ENCODE assay signal across 8 cellular contexts in the genomic region with DNA sequence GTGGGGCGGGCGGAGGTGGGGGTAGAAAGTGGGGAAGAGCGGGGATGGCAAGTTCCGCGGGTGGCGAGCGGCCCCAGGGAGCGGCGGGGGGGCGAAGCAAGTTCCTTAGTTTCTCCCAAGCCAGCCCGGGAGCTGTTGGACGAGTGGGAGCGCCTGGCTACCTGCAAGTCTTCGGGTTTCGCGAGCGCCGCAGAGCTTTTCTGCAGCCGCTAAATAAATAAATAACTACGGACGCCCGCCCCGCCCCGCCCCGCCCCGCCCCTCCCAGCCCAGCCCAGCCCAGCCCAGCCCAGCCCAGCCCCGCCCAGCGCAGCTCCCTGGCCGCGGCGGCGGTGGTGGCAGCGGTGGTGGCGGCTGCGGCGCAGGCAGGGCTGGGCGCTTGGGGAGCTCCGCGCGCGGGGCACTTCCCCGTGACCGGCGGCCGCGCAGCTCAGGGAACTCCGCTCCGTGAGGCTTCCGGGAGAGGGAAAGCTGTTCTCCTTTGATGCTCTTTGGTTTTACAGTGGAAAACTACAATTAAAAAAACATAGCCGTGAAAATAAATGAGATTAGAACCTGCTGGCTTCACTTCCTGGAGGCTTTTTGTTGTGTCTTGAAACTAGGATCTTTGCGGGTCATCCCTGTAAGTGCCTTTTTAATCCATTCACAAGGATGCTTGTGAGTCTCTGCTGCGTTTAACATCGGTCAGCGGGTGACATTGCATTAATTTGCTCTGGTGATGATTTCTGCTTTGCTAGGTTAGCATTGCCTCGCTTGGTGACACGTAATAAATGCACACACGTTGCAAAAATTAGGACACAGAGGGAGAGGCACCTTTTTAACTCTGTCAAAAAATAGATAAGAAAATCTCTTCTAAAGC. TPM values are rescaled to one million over a fixed set of nuclear protein-coding genes. Genes with fewer than 3 reads are reported as not detected.
A peak's percentile ranks its signal among the peaks of the same experiment; 100 is the strongest.
DNase-seq lines count a peak whose midpoint lies in the region; ATAC-seq and TF ChIP-seq lines count a peak whose summit lies in the region.

UBE2L5 (plus strand) TSS at position 438 of the 859 bp plus-strand sequence. CDS start 5,498 bp downstream, outside the sequence.

- H3F3A ChIP-seq in OCI-LY1 (ENCODE audit: insufficient read depth, low read length), result 0 out of 2 replicates have a peak, but pooled peaks cover 7% of the 10 kb centered on the region

- H3K9me3 ChIP-seq in OCI-LY1 (ENCODE audit: low read length) (no peaks in the 10 kb centered on the region), fibroblast of lung (ENCODE audit: control insufficient read depth, insufficient read depth, low read depth, low read length) (no peaks in the 10 kb centered on the region)

- H3K79me2 ChIP-seq in OCI-LY1 (ENCODE audit: insufficient read depth, low read length) (0 out of 2 replicates have a peak, but pooled peaks cover 3% of the 10 kb centered on the region), fibroblast of lung (ENCODE audit: control insufficient read depth, insufficient read depth, low read length) (no peaks in the 10 kb centered on the region)

- no peaks in the 10 kb centered on the region for H3K36me3 ChIP-seq in OCI-LY1 (ENCODE audit: insufficient read depth, low read length)
- no peaks in the 10 kb centered on the region for H3K36me3 ChIP-seq in fibroblast of lung (ENCODE audit: control insufficient read depth, insufficient read depth, low read length)

- H3K9me2 ChIP-seq in OCI-LY1 (ENCODE audit: low read depth, low read length), result no peaks in the 10 kb centered on the region

- H3K4me3 Mint-ChIP-seq in naive B cell, result peak within 1 kb of the TSS; percentile 86 to 97 (median 92)
- H3K4me3 Mint-ChIP-seq in stimulated activated effector memory CD8-positive, alpha-beta T cell treated with anti-CD3 and anti-CD28 coated beads, Interleukin-12 subunit alpha, Interleukin-12 subunit beta, amount 100 ng/mL, for 72 hours, result peak within 1 kb of the TSS; percentile 77

- no peaks in the 10 kb centered on the region for H3K9me3 Mint-ChIP-seq in naive B cell
- no peaks in the 10 kb centered on the region for H3K9me3 Mint-ChIP-seq in stimulated activated effector memory CD8-positive, alpha-beta T cell treated with anti-CD3 and anti-CD28 coated beads, Interleukin-12 subunit alpha, Interleukin-12 subunit beta, amount 100 ng/mL, for 72 hours

- H3K4me3 ChIP-seq in OCI-LY1 (ENCODE audit: low read depth, low read length, poor library complexity, severe bottlenecking) (peak within 1 kb of the TSS; percentile 77), fibroblast of lung (replicated peaks in 1 of 4; ENCODE audit: control extremely low read depth in 1 of 4, insufficient read depth in 1 of 4, low read depth in 3 of 4, low read length in 4 of 4) (peak within 1 kb of the TSS; percentile 61 to 85 (median 69))

- H4K20me1 ChIP-seq in OCI-LY1 (ENCODE audit: insufficient read depth, low read length) (no peaks in the 10 kb centered on the region), fibroblast of lung (ENCODE audit: control insufficient read depth, extremely low read depth, insufficient read depth, low read length) (no peaks in the 10 kb centered on the region)

- peak; percentile 76 for ATAC-seq in GM18868 (IDR thresholded peaks at IDR 0.05; ENCODE audit: unreplicated experiment)
- ATAC-seq in HG03175 (IDR thresholded peaks at IDR 0.05; ENCODE audit: unreplicated experiment), result peak; percentile 79
- ATAC-seq in naive B cell (ENCODE audit: low read depth in 2 of 2), result peak; percentile 91 to 97
- peak; percentile 94 for ATAC-seq in stimulated activated effector memory CD8-positive, alpha-beta T cell treated with anti-CD3 and anti-CD28 coated beads, Interleukin-12 subunit alpha, Interleukin-12 subunit beta, amount 100 ng/mL, for 72 hours

- DNase-seq in AG20443 (ENCODE audit: low spot score) (peak; percentile 81), fibroblast of lung (ENCODE audit: low read depth in 2 of 2) (peak; percentile 78 to 85), naive B cell (peak; percentile 79)
- peak; percentile 39 to 57 for DNase-seq in activated T-helper 1 cell treated with anti-CD3 and anti-CD28 coated beads, Interleukin-2, amount 50 U/mL, for 16 hours (ENCODE audit: low read depth in 1 of 2, low spot score in 1 of 2)
- DNase-seq in stimulated activated effector memory CD8-positive, alpha-beta T cell treated with anti-CD3 and anti-CD28 coated beads, Interleukin-12 subunit alpha, Interleukin-12 subunit beta, amount 100 ng/mL, for 72 hours (ENCODE audit: low spot score in 2 of 2), result peak; percentile 69 to 79

- H3K36me3 Mint-ChIP-seq in naive B cell, result no peaks in the 10 kb centered on the region
- H3K36me3 Mint-ChIP-seq in stimulated activated effector memory CD8-positive, alpha-beta T cell treated with anti-CD3 and anti-CD28 coated beads, Interleukin-12 subunit alpha, Interleukin-12 subunit beta, amount 100 ng/mL, for 72 hours, result peaks cover 12% of the 10 kb centered on the region

- H3K27me3 Mint-ChIP-seq in naive B cell, result no peaks in the 10 kb centered on the region

- H3K27ac ChIP-seq in OCI-LY1 (ENCODE audit: low read depth, low read length, poor library complexity, severe bottlenecking), result peak within 1 kb of the TSS; percentile 94
- H3K27ac ChIP-seq in fibroblast of lung (ENCODE audit: insufficient read depth, low read length), result peak within 1 kb of the TSS; percentile 77

- TF ChIP-seq CTCF in OCI-LY1 (IDR thresholded peaks at IDR 0.05; ENCODE audit: low read length) (no peak), fibroblast of lung (conservative IDR thresholded peaks at IDR 0.05 in 1 of 2, IDR thresholded peaks at IDR 0.05 in 1 of 2; ENCODE audit: low read depth in 1 of 2, low read length in 2 of 2) (no peak)

- H3K4me1 Mint-ChIP-seq in naive B cell, result peaks cover 31 to 57% (median 50%) of the 10 kb centered on the region in 3 donors
- H3K4me1 Mint-ChIP-seq in stimulated activated effector memory CD8-positive, alpha-beta T cell treated with anti-CD3 and anti-CD28 coated beads, Interleukin-12 subunit alpha, Interleukin-12 subunit beta, amount 100 ng/mL, for 72 hours, result peaks cover 16% of the 10 kb centered on the region

- H2AFZ ChIP-seq in OCI-LY1 (ENCODE audit: low read length) (no peak within 1 kb of the TSS), fibroblast of lung (ENCODE audit: low read length) (peak within 1 kb of the TSS; percentile 87)

- H3K9ac ChIP-seq in OCI-LY1 (ENCODE audit: low read length), result peak within 1 kb of the TSS; percentile 96
- H3K9ac ChIP-seq in fibroblast of lung (ENCODE audit: insufficient read depth, low read length), result peak within 1 kb of the TSS; percentile 55

- no peaks in the 10 kb centered on the region for H3K27me3 ChIP-seq in OCI-LY1 (ENCODE audit: insufficient read depth, low read length)
- H3K27me3 ChIP-seq in fibroblast of lung (ENCODE audit: control insufficient read depth, insufficient read depth, low read length), result no peaks in the 10 kb centered on the region

- peak within 1 kb of the TSS; percentile 73 to 97 (median 92) for H3K27ac Mint-ChIP-seq in naive B cell
- peak within 1 kb of the TSS; percentile 83 for H3K27ac Mint-ChIP-seq in stimulated activated effector memory CD8-positive, alpha-beta T cell treated with anti-CD3 and anti-CD28 coated beads, Interleukin-12 subunit alpha, Interleukin-12 subunit beta, amount 100 ng/mL, for 72 hours

- H3K4me1 ChIP-seq in OCI-LY1 (ENCODE audit: insufficient read depth, low read length, severe bottlenecking), result peaks cover 66% of the 10 kb centered on the region
- H3K4me1 ChIP-seq in fibroblast of lung (ENCODE audit: control insufficient read depth, extremely low read depth, insufficient read depth, low read length), result peaks cover 5% of the 10 kb centered on the region

- H3K4me2 ChIP-seq in OCI-LY1 (ENCODE audit: low read length), result peak within 1 kb of the TSS; percentile 98
- H3K4me2 ChIP-seq in fibroblast of lung (ENCODE audit: extremely low read depth, insufficient read depth, low read length), result peak within 1 kb of the TSS; percentile 98

RNA-seq across cellular contexts. Expression of gene UBE2L5, which starts in this region (rescaled TPM):
- not detected in 2 replicates for total RNA-seq in fibroblast of lung
- 0.17 and 0.20 TPM in 2 replicates for polyA plus RNA-seq in fibroblast of lung
- polyA plus RNA-seq in fibroblast of lung (2012), result 1.1 TPM in 1 of 2 replicates, not detected in the other
- not detected in 2 replicates for polyA minus RNA-seq in fibroblast of lung (ENCODE audit: low replicate concordance)
- polyA plus RNA-seq in naive B cell (ENCODE audit: low read depth in 6 of 6), result under 1 TPM in 2 of 6 donors, not detected in 4; 0.19 to 0.31 TPM

Comparison
In these comparisons a context has a peak if more than half of its experiments do, and no peak if none do; other contexts are left out.
1. Peak in every context shown above with its lines: DNase-seq, ATAC-seq, H3K4me3 ChIP-seq and H3K27ac ChIP-seq.
2. Peak in DNase-seq and ATAC-seq in naive B cell; RNA of the gene not detected or under 1 TPM.